Comparison of ENCODE assay signal across 20 cellular contexts in genomic region chr2:105321875-105322646, GRCh38. TPM values are rescaled to one million over a fixed set of nuclear protein-coding genes. Genes with fewer than 3 reads are reported as not detected.
DNase-seq lines count a peak whose midpoint lies in the region; ATAC-seq and TF ChIP-seq lines count a peak whose summit lies in the region.
"Had no signal": no experiment of that assay in that cellular context is flagged by ENCODE, and none has a peak within 500 bp of the region (broad histone marks: within the 10 kb centered on the region; RNA-seq: fewer than 3 reads in every experiment).

No MANE protein-coding gene starts in this region.

- dilution Hi-C loops in mammary epithelial cell (cut with HindIII; ENCODE audit: low sequenced_read_pairs) = no loop called here

- POLR2A ChIA-PET in MCF 10A (lab: Yijun Ruan, JAX) = interaction anchor here (0.7 kb wide), 2 partner anchors 10 to 11 kb away, joined by 3 to 5 read pairs; no protein-coding TSS in a partner anchor

- peaks cover 10% of the 10 kb centered on the region for H3K36me3 Mint-ChIP-seq in MCF 10A (ENCODE audit: insufficient read depth, unreplicated experiment)

- H3K4me2 ChIP-seq in mammary epithelial cell (ENCODE audit: insufficient read depth, low read depth, low read length) = no peak overlapping the region
- no peak overlapping the region for H3K4me2 ChIP-seq in smooth muscle cell

- no peaks in the 10 kb centered on the region for H4K20me1 ChIP-seq in mammary epithelial cell (ENCODE audit: insufficient read depth, low read length)
- peaks cover 39% of the 10 kb centered on the region for H4K20me1 ChIP-seq in smooth muscle cell (ENCODE audit: low read depth)

- no peaks in the 10 kb centered on the region for H3K27me3 Mint-ChIP-seq in MCF 10A (ENCODE audit: insufficient read depth, unreplicated experiment)
- H3K27me3 Mint-ChIP-seq: activated naive CD8-positive, alpha-beta T cell treated with anti-CD3 and anti-CD28 coated beads, Interleukin-2, amount 10 ng/mL, durations not matched to agents 7 days and 5 days; CD4-positive, CD25-positive, alpha-beta regulatory T cell had no signal

- TF ChIP-seq CTCF in mammary epithelial cell (conservative IDR thresholded peaks at IDR 0.05 in 1 of 2, IDR thresholded peaks at IDR 0.05 in 1 of 2; ENCODE audit: extremely low read depth in 1 of 2, insufficient read depth in 1 of 2, low read depth in 1 of 2, low read length in 2 of 2) (no peak), MCF 10A (IDR thresholded peaks at IDR 0.05; ENCODE audit: unreplicated experiment) (no peak), smooth muscle cell (IDR thresholded peaks at IDR 0.05; ENCODE audit: borderline replicate concordance, insufficient read depth, poor library complexity, severe bottlenecking) (no peak), ascending aorta (IDR thresholded peaks at IDR 0.05) (no peak)

- no peak overlapping the region for H3K4me3 Mint-ChIP-seq in MCF 10A (ENCODE audit: unreplicated experiment)
- H3K4me3 Mint-ChIP-seq: activated naive CD8-positive, alpha-beta T cell treated with anti-CD3 and anti-CD28 coated beads, Interleukin-2, amount 10 ng/mL, durations not matched to agents 7 days and 5 days; T-helper 2 cell treated with Interferon-gamma antibody and Interleukin-4, amounts not matched to agents 5 μg/mL and 100 μg/mL, for 36 hours had no signal

- peaks cover 86% of the 10 kb centered on the region for H3K79me2 ChIP-seq in mammary epithelial cell (ENCODE audit: insufficient read depth, low read length)
- peaks cover 68% of the 10 kb centered on the region for H3K79me2 ChIP-seq in smooth muscle cell (ENCODE audit: low read depth)

- in situ Hi-C loops in mammary epithelial cell (cut with MboI; ENCODE audit: low sequenced_read_pairs in 2 of 2) = no loop called here

- WGBS in mammary epithelial cell (ENCODE audit: low coverage, missing lambda C conversion rate) = 93% methylated on average over 3 of the region's 3 CpGs
- WGBS in smooth muscle cell (ENCODE audit: low lambda C conversion rate) = 72% methylated on average over 3 of the region's 3 CpGs

- CTCF ChIA-PET in mammary epithelial cell (lab: Charles Lee; ENCODE audit: low non-redundant PET) = no interaction called here
- CTCF ChIA-PET in MCF 10A (lab: Yijun Ruan, JAX) = interaction anchor here (1.0 to 1.3 kb wide), 3 partner anchors 11 to 208 kb away, joined by 3 to 6 read pairs (median 5); no protein-coding TSS in a partner anchor

- H2AFZ ChIP-seq in mammary epithelial cell (ENCODE audit: low read depth, low read length) (no peak overlapping the region), smooth muscle cell (ENCODE audit: low read depth) (no peak overlapping the region)

- H3K4me1 ChIP-seq in mammary epithelial cell (ENCODE audit: insufficient read depth, low read length) (peaks cover 53% of the 10 kb centered on the region), smooth muscle cell (ENCODE audit: low read depth) (peaks cover 20% of the 10 kb centered on the region), ascending aorta (no peaks in the 10 kb centered on the region)

- no peak overlapping the region for H3K27ac Mint-ChIP-seq in MCF 10A (ENCODE audit: low read depth, unreplicated experiment)
- H3K27ac Mint-ChIP-seq: activated naive CD8-positive, alpha-beta T cell treated with anti-CD3 and anti-CD28 coated beads, Interleukin-2, amount 10 ng/mL, durations not matched to agents 7 days and 5 days; T-helper 2 cell treated with Interferon-gamma antibody and Interleukin-4, amounts not matched to agents 5 μg/mL and 100 μg/mL, for 36 hours had no signal

- H3K27ac ChIP-seq in mammary epithelial cell (ENCODE audit: insufficient read depth, low read depth, low read length) = no peak overlapping the region
- peak overlapping the region; percentile 42 for H3K27ac ChIP-seq in smooth muscle cell (ENCODE audit: low read depth)
- H3K27ac ChIP-seq in ascending aorta = no peak overlapping the region
- H3K27ac ChIP-seq: right atrium auricular region had no signal

- H3K9ac ChIP-seq in mammary epithelial cell (ENCODE audit: insufficient read depth, low read length) = no peak overlapping the region
- H3K9ac ChIP-seq in smooth muscle cell (ENCODE audit: low read depth) = no peak overlapping the region

- no peaks in the 10 kb centered on the region for H3K9me3 ChIP-seq in mammary epithelial cell (replicated peaks; ENCODE audit: insufficient read depth, low read length)
- H3K9me3 ChIP-seq in smooth muscle cell (replicated peaks; ENCODE audit: low read depth) = no peaks in the 10 kb centered on the region
- no peaks in the 10 kb centered on the region for H3K9me3 ChIP-seq in ascending aorta
- H3K9me3 ChIP-seq: right atrium auricular region had no signal

- H3K4me3 ChIP-seq in mammary epithelial cell (replicated peaks in 1 of 3; ENCODE audit: insufficient read depth in 1 of 3, low read depth in 2 of 3, low read length in 3 of 3) (no peak overlapping the region), smooth muscle cell (no peak overlapping the region), ascending aorta (no peak overlapping the region)
- H3K4me3 ChIP-seq: right atrium auricular region had no signal

- H3K9me3 Mint-ChIP-seq in MCF 10A (ENCODE audit: unreplicated experiment) = no peaks in the 10 kb centered on the region
- H3K9me3 Mint-ChIP-seq: activated naive CD8-positive, alpha-beta T cell treated with anti-CD3 and anti-CD28 coated beads, Interleukin-2, amount 10 ng/mL, durations not matched to agents 7 days and 5 days; CD4-positive, CD25-positive, alpha-beta regulatory T cell; T-helper 2 cell treated with Interferon-gamma antibody and Interleukin-4, amounts not matched to agents 5 μg/mL and 100 μg/mL, for 36 hours had no signal

- peaks cover 19% of the 10 kb centered on the region for H3K4me1 Mint-ChIP-seq in MCF 10A (ENCODE audit: insufficient read depth, unreplicated experiment)

- ATAC-seq in HG02610 (IDR thresholded peaks at IDR 0.05; ENCODE audit: unreplicated experiment) = peak; percentile 36
- ATAC-seq: left cardiac atrium had no signal

- H3K36me3 ChIP-seq in mammary epithelial cell (ENCODE audit: insufficient read depth, low read length) (peaks cover 1% of the 10 kb centered on the region), smooth muscle cell (ENCODE audit: low read depth) (no peaks in the 10 kb centered on the region), ascending aorta (peaks cover 0 to 3% of the 10 kb centered on the region in 2 donors)

- no TSS peak for BruUV-seq in mammary epithelial cell (replicated peaks; lab: Mats Ljungman, UMichigan)
- BruUV-seq in MCF 10A (replicated peaks; lab: Mats Ljungman, UMichigan) = no TSS peak

- peaks cover 14% of the 10 kb centered on the region for H3F3A ChIP-seq in smooth muscle cell (ENCODE audit: low read depth)

- H3K27me3 ChIP-seq in mammary epithelial cell (ENCODE audit: insufficient read depth, low read length) (no peaks in the 10 kb centered on the region), smooth muscle cell (ENCODE audit: low read depth) (no peaks in the 10 kb centered on the region), ascending aorta (no peaks in the 10 kb centered on the region)
- H3K27me3 ChIP-seq: right atrium auricular region had no signal

- DNase-seq in mammary epithelial cell = peak; percentile 51
- DNase-seq in MCF 10A (ENCODE audit: unreplicated experiment) = no peak
- DNase-seq in amniotic epithelial cell (ENCODE audit: low read depth) = peak; percentile 33
- no peak for DNase-seq in smooth muscle cell (lab: John Stamatoyannopoulos, UW; ENCODE audit: unreplicated experiment)
- no peak for DNase-seq in NCI-H1105 treated with DMSO at 0.1 percent for 48 hours (lab: John Stamatoyannopoulos, UW)
- no peak for DNase-seq in ascending aorta (ENCODE audit: low spot score in 2 of 2)
- DNase-seq in occipital lobe (lab: John Stamatoyannopoulos, UW) = no peak
- DNase-seq: activated naive CD8-positive, alpha-beta T cell treated with anti-CD3 and anti-CD28 coated beads, Interleukin-2, amount 10 ng/mL, durations not matched to agents 7 days and 5 days; caudate nucleus; CD4-positive, CD25-positive, alpha-beta regulatory T cell; DND-41; effector CD8-positive, alpha-beta T cell; hippocampal formation; left cardiac atrium; NCI-H1436; NCI-H226; SIG-M5 had no signal

- intact Hi-C loops in mammary epithelial cell (cut with micrococcal nuclease) (no loop called here), MCF 10A (cut with micrococcal nuclease) (no loop called here), ascending aorta (cut with DNase I) (no loop called here)

RNA-seq across cellular contexts. Expression of gene TGFBRAP1, which starts 7.5 kb away (rescaled TPM):
- total RNA-seq in mammary epithelial cell (10 to 100 TPM; 24.6 to 44.8 TPM), MCF 10A (2022) (16.8 and 19.3 TPM in 2 replicates), smooth muscle cell (10.5 and 11.8 TPM in 2 replicates), ascending aorta (30.1 TPM), occipital lobe (25.0 TPM)
- polyA plus RNA-seq in mammary epithelial cell (9.8 TPM), smooth muscle cell (8.9 and 14.5 TPM in 2 replicates)
- polyA minus RNA-seq in mammary epithelial cell = 19.2 TPM

RNA-seq across cellular contexts. Expression of gene C2orf49, which starts 15.3 kb away (rescaled TPM):
- 10 to 100 TPM; 16.5 TPM for total RNA-seq in mammary epithelial cell
- 8.7 TPM for polyA plus RNA-seq in mammary epithelial cell
- 8.0 TPM for polyA minus RNA-seq in mammary epithelial cell
- total RNA-seq in MCF 10A (2022) = 24.2 and 24.5 TPM in 2 replicates
- total RNA-seq in smooth muscle cell = 23.2 and 37.7 TPM in 2 replicates
- 17.9 and 18.8 TPM in 2 replicates for polyA plus RNA-seq in smooth muscle cell
- 12.2 TPM for total RNA-seq in ascending aorta
- total RNA-seq in occipital lobe = 33.5 TPM

Comparison
In these comparisons a context has a peak if more than half of its experiments do, and no peak if none do; other contexts are left out.
1. DNase-seq: peak in mammary epithelial cell (single experiment) and amniotic epithelial cell (single experiment); none in MCF 10A (single experiment), smooth muscle cell (single experiment), NCI-H1105 treated with DMSO at 0.1 percent for 48 hours (single experiment), ascending aorta (0 of 2) and occipital lobe (single experiment).